In the genomic region with DNA sequence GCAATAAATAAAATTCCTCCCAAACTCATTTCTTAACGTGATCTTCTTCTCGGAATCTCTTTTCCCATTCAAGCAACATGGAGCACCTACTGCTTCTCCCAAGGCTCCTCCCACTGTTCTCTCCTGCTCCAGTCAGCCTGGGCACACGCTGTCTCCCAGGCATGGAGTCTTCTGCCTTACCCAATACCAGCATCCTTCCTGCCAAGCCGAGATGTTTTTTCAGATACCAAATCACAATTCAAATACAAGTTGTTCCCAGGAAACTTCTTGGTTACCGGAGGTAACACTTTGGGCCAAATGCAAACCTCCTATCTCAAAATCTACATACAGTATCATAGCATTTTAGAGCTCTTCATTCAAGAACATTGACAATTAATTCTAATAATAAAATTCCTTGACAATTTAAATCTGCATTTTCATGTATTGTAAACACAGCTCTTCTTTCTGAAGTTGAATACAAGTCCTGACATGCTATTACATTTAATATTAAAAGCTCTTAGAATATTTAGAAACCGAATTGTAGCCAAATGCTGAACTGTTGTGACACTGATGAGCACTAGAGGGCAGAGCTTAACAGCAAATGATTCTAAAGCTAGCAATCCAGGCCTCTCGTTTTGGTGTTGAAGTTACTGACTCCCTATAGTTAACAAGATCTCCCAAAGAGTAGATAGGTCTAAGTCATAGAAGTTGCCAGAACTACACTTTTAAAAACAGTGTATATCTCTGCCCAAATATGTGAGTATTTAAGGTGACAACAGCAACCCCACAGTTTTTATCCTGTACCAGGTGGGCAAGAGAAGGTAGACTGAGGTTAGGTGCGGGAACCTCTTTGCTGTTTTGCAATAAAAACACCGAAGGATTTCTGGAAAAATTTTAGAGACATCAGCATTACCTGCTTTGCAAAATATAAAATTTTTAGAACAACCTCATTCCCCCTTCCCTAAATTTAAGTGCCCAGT, we compare ENCODE assay signal across 8 cellular contexts. TPM values are rescaled to one million over a fixed set of nuclear protein-coding genes. Genes with fewer than 3 reads are reported as not detected.
DNase-seq lines count a peak whose midpoint lies in the region; ATAC-seq and TF ChIP-seq lines count a peak whose summit lies in the region.

No MANE protein-coding gene starts in this region.

- in situ Hi-C loops in transverse colon (cut with MboI; ENCODE audit: low pct_ligation_motif_present in 1 of 4, low pct_unique_long_range_greater_than_20kb in 1 of 4, low sequenced_read_pairs in 3 of 4), result loop anchor here in 3 of 4 donors (10.0 kb wide), 4 partner anchors 175 to 205 kb away; partner anchors contain the start of gene FNBP1L (in 1 of the 3)

- ATAC-seq in T-helper 17 cell (peak; percentile 85), lower lobe of right lung (peak; percentile 83 to 84), HG03159 (IDR thresholded peaks at IDR 0.05; ENCODE audit: unreplicated experiment) (no peak)

- no peaks in the 10 kb centered on the region for H3K36me3 Mint-ChIP-seq in T-helper 17 cell (ENCODE audit: low read depth)

- TF ChIP-seq POLR2A in transverse colon (IDR thresholded peaks at IDR 0.05), result no peak

- H3K27ac Mint-ChIP-seq in T-helper 17 cell, result peak overlapping the region; percentile 34

- TF ChIP-seq EP300 in transverse colon (IDR thresholded peaks at IDR 0.05; ENCODE audit: low read depth), result no peak

- no peaks in the 10 kb centered on the region for H3K9me3 ChIP-seq in T-helper 17 cell (ENCODE audit: control insufficient read depth, low read length, poor library complexity, severe bottlenecking)
- no peaks in the 10 kb centered on the region for H3K9me3 ChIP-seq in lower lobe of right lung
- no peaks in the 10 kb centered on the region for H3K9me3 ChIP-seq in transverse colon

- peak; percentile 85 for DNase-seq in DMS53 treated with DMSO at 0.1 percent for 48 hours (lab: John Stamatoyannopoulos, UW; ENCODE audit: unreplicated experiment)
- DNase-seq in H7, result peak; percentile 56
- peak; percentile 15 to 28 for DNase-seq in NCI-H1930 (lab: John Stamatoyannopoulos, UW)
- DNase-seq in T-helper 17 cell, result peak in 1 of 3 donors; percentile 15
- DNase-seq in dedifferentiated amniotic fluid mesenchymal stem cell (ENCODE audit: extremely low spot score), result peak; percentile 81
- no peak for DNase-seq in lower lobe of right lung
- peak; percentile 30 for DNase-seq in transverse colon

- H3K4me1 ChIP-seq in lower lobe of right lung, result peaks cover 18% of the 10 kb centered on the region
- H3K4me1 ChIP-seq in transverse colon, result peaks cover 0 to 10% (median 0%) of the 10 kb centered on the region in 4 donors

- H3K4me3 ChIP-seq in H7 (ENCODE audit: insufficient read depth, low read depth, low read length), result no peak overlapping the region
- H3K4me3 ChIP-seq in lower lobe of right lung, result no peak overlapping the region
- no peak overlapping the region for H3K4me3 ChIP-seq in transverse colon

- TF ChIP-seq CTCF in lower lobe of right lung (IDR thresholded peaks at IDR 0.05) (peak; percentile 82), transverse colon (IDR thresholded peaks at IDR 0.05) (peak; percentile 74 to 90 (median 84))

- H3K27ac ChIP-seq in lower lobe of right lung (peak overlapping the region; percentile 32), transverse colon (no peak overlapping the region)

- no peaks in the 10 kb centered on the region for H3K27me3 Mint-ChIP-seq in T-helper 17 cell

- intact Hi-C loops in lower lobe of right lung (cut with DNase I) (loop anchor here (10.0 kb wide), 1 partner anchor 185 kb away; no protein-coding TSS in a partner anchor), transverse colon (cut with DNase I; ENCODE audit: low total_unique reads) (loop anchor here (1.0 to 10.0 kb wide), 2 partner anchors 185 to 215 kb away; no protein-coding TSS in a partner anchor)

- H3K4me1 Mint-ChIP-seq in T-helper 17 cell, result no peaks in the 10 kb centered on the region

- 60 to 62% methylated on average over 8 to 9 of the region's 9 CpGs for WGBS in transverse colon (ENCODE audit: low coverage in 1 of 2), 2 donors

- no peaks in the 10 kb centered on the region for H3K36me3 ChIP-seq in H7 (replicated peaks; ENCODE audit: control insufficient read depth, insufficient read depth, low read length)
- no peaks in the 10 kb centered on the region for H3K36me3 ChIP-seq in lower lobe of right lung
- no peaks in the 10 kb centered on the region for H3K36me3 ChIP-seq in transverse colon

- no peak overlapping the region for H3K4me3 Mint-ChIP-seq in T-helper 17 cell

- no peaks in the 10 kb centered on the region for H3K27me3 ChIP-seq in H7 (ENCODE audit: control insufficient read depth, insufficient read depth, low read length)
- H3K27me3 ChIP-seq in lower lobe of right lung (ENCODE audit: low read depth), result no peaks in the 10 kb centered on the region
- no peaks in the 10 kb centered on the region for H3K27me3 ChIP-seq in transverse colon

RNA-seq across cellular contexts. Expression of gene BCAR3, which starts 52.3 kb away (rescaled TPM):
- 53.2 and 67.4 TPM in 2 replicates for total RNA-seq in H7 (2014; rRNA removed; shearing (Covaris generic))
- total RNA-seq in T-helper 17 cell (1 to 10 TPM in 1 of 2 donors, under 1 TPM in 1; 0.87 to 1.0 TPM), lower lobe of right lung (24.9 TPM), transverse colon (10 to 100 TPM; 12.3 to 71.7 (median 40.5) TPM)

Comparison
In these comparisons a context has a peak if more than half of its experiments do, and no peak if none do; other contexts are left out.
1. RNA of gene BCAR3, which starts 52.3 kb away (total RNA-seq): 53.2 to 67.4 TPM in H7, 12.3 to 71.7 TPM in transverse colon and 24.9 TPM in lower lobe of right lung (single experiment); 0.87 to 1.0 TPM in T-helper 17 cell; every median in the first group is over 4 times any median in the second.